ENCODE assay signal across 17 cellular contexts in genomic region chr20:63254536-63255384, GRCh38. TPM values are rescaled to one million over a fixed set of nuclear protein-coding genes. Genes with fewer than 3 reads are reported as not detected.
DNase-seq lines count a peak whose midpoint lies in the region; ATAC-seq and TF ChIP-seq lines count a peak whose summit lies in the region.
"Had no signal": no experiment of that assay in that cellular context is flagged by ENCODE, and none has a peak within 500 bp of the region (broad histone marks: within the 10 kb centered on the region; RNA-seq: fewer than 3 reads in every experiment).

No MANE protein-coding gene starts in this region.

- intact Hi-C loops in left ventricle myocardium inferior (cut with micrococcal nuclease) (no loop called here), Right ventricle myocardium inferior (cut with DNase I) (no loop called here), testis (cut with DNase I; ENCODE audit: low total_unique reads) (no loop called here)

- H3K9me3 Mint-ChIP-seq in central memory CD8-positive, alpha-beta T cell: no peaks in the 10 kb centered on the region
- no peaks in the 10 kb centered on the region for H3K9me3 Mint-ChIP-seq in memory B cell
- H3K9me3 Mint-ChIP-seq: T-helper 2 cell treated with Interferon-gamma antibody and Interleukin-4, amounts not matched to agents 5 μg/mL and 100 μg/mL, for 36 hours had no signal

- H3K27me3 ChIP-seq in left ventricle myocardium inferior (ENCODE audit: low read depth) (peaks cover 90% of the 10 kb centered on the region), testis (no peaks in the 10 kb centered on the region)

- peaks cover 8% of the 10 kb centered on the region for H3K4me1 Mint-ChIP-seq in central memory CD8-positive, alpha-beta T cell
- peaks cover 8% of the 10 kb centered on the region for H3K4me1 Mint-ChIP-seq in memory B cell

- H3K27ac ChIP-seq in left ventricle myocardium inferior (replicated peaks) (no peak overlapping the region), testis (no peak overlapping the region)
- H3K27ac ChIP-seq: HL-60, neutrophil had no signal

- H3K27me3 Mint-ChIP-seq in central memory CD8-positive, alpha-beta T cell: peaks cover 66% of the 10 kb centered on the region
- H3K27me3 Mint-ChIP-seq in memory B cell: peaks cover 29% of the 10 kb centered on the region

- H3K36me3 Mint-ChIP-seq in central memory CD8-positive, alpha-beta T cell (ENCODE audit: insufficient read depth): no peaks in the 10 kb centered on the region
- H3K36me3 Mint-ChIP-seq in memory B cell: no peaks in the 10 kb centered on the region

- H3K9me3 ChIP-seq in left ventricle myocardium inferior (replicated peaks) (no peaks in the 10 kb centered on the region), testis (no peaks in the 10 kb centered on the region)
- H3K9me3 ChIP-seq: neutrophil had no signal

- TF ChIP-seq CTCF in left ventricle myocardium inferior (IDR thresholded peaks at IDR 0.05; ENCODE audit: borderline replicate concordance): no peak
- TF ChIP-seq CTCF in testis (IDR thresholded peaks at IDR 0.05): no peak

- H3K4me3 Mint-ChIP-seq in central memory CD8-positive, alpha-beta T cell: peak overlapping the region; percentile 16
- H3K4me3 Mint-ChIP-seq in memory B cell: peak overlapping the region; percentile 10
- H3K4me3 Mint-ChIP-seq: T-helper 2 cell treated with Interferon-gamma antibody and Interleukin-4, amounts not matched to agents 5 μg/mL and 100 μg/mL, for 36 hours had no signal

- peak overlapping the region; percentile 46 for H3K27ac Mint-ChIP-seq in central memory CD8-positive, alpha-beta T cell (ENCODE audit: low read depth)
- no peak overlapping the region for H3K27ac Mint-ChIP-seq in memory B cell
- H3K27ac Mint-ChIP-seq: T-helper 2 cell treated with Interferon-gamma antibody and Interleukin-4, amounts not matched to agents 5 μg/mL and 100 μg/mL, for 36 hours had no signal

- H3K4me3 ChIP-seq in left ventricle myocardium inferior (peak overlapping the region; percentile 55), testis (peak overlapping the region; percentile 13 to 57)

- TF ChIP-seq POLR2A in testis (IDR thresholded peaks at IDR 0.05): no peak

- 19 to 29% methylated on average over 16 to 38 of the region's 62 CpGs for WGBS in testis, 2 donors

- H3K36me3 ChIP-seq in left ventricle myocardium inferior: no peaks in the 10 kb centered on the region
- no peaks in the 10 kb centered on the region for H3K36me3 ChIP-seq in testis (ENCODE audit: low read depth, missing control alignments)
- H3K36me3 ChIP-seq: neutrophil had no signal

- ATAC-seq in Right ventricle myocardium inferior: no peak
- ATAC-seq in central memory CD8-positive, alpha-beta T cell (replicated peaks; ENCODE audit: extremely low read depth, poor library complexity, severe bottlenecking): no peak
- no peak for ATAC-seq in memory B cell (ENCODE audit: low read depth)
- no peak for ATAC-seq in HG03039 (IDR thresholded peaks at IDR 0.05; ENCODE audit: unreplicated experiment)
- no peak for ATAC-seq in HG03196 (IDR thresholded peaks at IDR 0.05; ENCODE audit: unreplicated experiment)

- DNase-seq in left ventricle myocardium inferior (no peak), Right ventricle myocardium inferior (ENCODE audit: missing footprints) (no peak), memory B cell (ENCODE audit: low spot score in 2 of 2) (no peak), testis (no peak), DMS 273 (lab: John Stamatoyannopoulos, UW; ENCODE audit: unreplicated experiment) (no peak)
- no peak for DNase-seq in central memory CD8-positive, alpha-beta T cell (ENCODE audit: low spot score in 2 of 2)
- DNase-seq: activated CD4-positive, alpha-beta T cell treated with anti-CD3 and anti-CD28 coated beads, Interleukin-2, amount 50 U/mL, for 4 hours; activated effector memory CD4-positive, alpha-beta T cell treated with Interleukin-2 at 50 U/mL for 16 hours; central memory CD4-positive, alpha-beta T cell; kidney; MM.1S; NCI-H2227 treated with DMSO at 0.1 percent for 48 hours had no signal

- H3K4me1 ChIP-seq in left ventricle myocardium inferior (peaks cover 20% of the 10 kb centered on the region), testis (peaks cover 23% of the 10 kb centered on the region)

RNA-seq across cellular contexts. Expression of gene NKAIN4, which starts 0.5 kb away (rescaled TPM):
- total RNA-seq in left ventricle myocardium inferior: not detected
- not detected for total RNA-seq in Right ventricle myocardium inferior
- 1 to 10 TPM; 4.7 to 6.0 TPM for total RNA-seq in testis
- 3.9 TPM for polyA plus RNA-seq in testis (ENCODE audit: insufficient read depth, low read depth, low replicate concordance)

RNA-seq across cellular contexts. Expression of gene ARFGAP1, which starts 17.9 kb away (rescaled TPM):
- total RNA-seq in left ventricle myocardium inferior (33.4 TPM), Right ventricle myocardium inferior (28.8 TPM), testis (100 to 1,000 TPM; 110 to 126 TPM)
- polyA plus RNA-seq in testis (ENCODE audit: insufficient read depth, low read depth, low replicate concordance): 97.0 TPM

RNA-seq across cellular contexts. Expression of gene BIRC7, which starts 19.1 kb away (rescaled TPM):
- total RNA-seq in left ventricle myocardium inferior (0.27 TPM), Right ventricle myocardium inferior (not detected), testis (under 1 TPM; 0.24 to 0.25 TPM)
- 0.33 TPM for polyA plus RNA-seq in testis (ENCODE audit: insufficient read depth, low read depth, low replicate concordance)

RNA-seq across cellular contexts. Expression of gene COL20A1, which starts 38.2 kb away (rescaled TPM):
- total RNA-seq in left ventricle myocardium inferior (not detected), Right ventricle myocardium inferior (not detected), testis (10 to 100 TPM; 14.4 to 17.1 TPM)
- 17.2 TPM for polyA plus RNA-seq in testis (ENCODE audit: insufficient read depth, low read depth, low replicate concordance)
- total RNA-seq: kidney had no signal

RNA-seq across cellular contexts. Expression of gene YTHDF1, which starts 38.8 kb away (rescaled TPM):
- total RNA-seq in left ventricle myocardium inferior: 22.2 TPM
- 22.9 TPM for total RNA-seq in Right ventricle myocardium inferior
- total RNA-seq in testis: 10 to 100 TPM; 55.7 to 56.9 TPM
- polyA plus RNA-seq in testis (ENCODE audit: insufficient read depth, low read depth, low replicate concordance): 37.2 TPM
